In the genomic region with DNA sequence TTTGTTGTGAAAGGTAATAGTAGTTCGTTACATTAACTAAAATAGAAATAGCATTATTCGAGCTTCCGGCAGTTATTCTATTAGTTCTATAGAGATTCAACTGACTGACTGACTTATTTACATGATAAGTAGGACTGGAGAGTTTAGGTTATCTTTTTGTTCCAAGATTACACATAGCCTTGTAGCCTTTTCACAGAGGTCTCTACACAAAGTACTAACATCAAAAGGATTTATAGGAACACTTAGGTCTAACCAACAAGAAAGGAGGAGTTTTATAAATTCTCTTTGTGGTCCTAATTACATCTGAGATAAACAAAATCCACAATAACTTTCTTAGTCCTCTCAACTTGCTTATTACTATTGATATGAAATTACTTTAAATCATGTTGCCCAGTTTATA, we compare ENCODE assay signal across 6 cellular contexts.
"Had no signal": no experiment of that assay in that cellular context is flagged by ENCODE, and none has a peak within 500 bp of the region (broad histone marks: within the 10 kb centered on the region; RNA-seq: fewer than 3 reads in every experiment).

No MANE protein-coding gene starts in this region.

- FAIRE-seq: GM12878, GM12891, GM12892, GM18507 had no signal

- ATAC-seq: GM12878 had no signal

- DNase-seq: GDM1, GF-D8 had no signal

- H3K4me3 ChIP-seq: GM12878 had no signal
